22 cellular contexts compared by ENCODE assay signal in genomic region chr3:38990621-38991020, GRCh38.
A peak's percentile ranks its signal among the peaks of the same experiment; 100 is the strongest.
DNase-seq lines count a peak whose midpoint lies in the region; FAIRE-seq and TF ChIP-seq lines count a peak whose summit lies in the region.
"Had no signal": no experiment of that assay in that cellular context is flagged by ENCODE, and none has a peak within 500 bp of the region (broad histone marks: within the 10 kb centered on the region; RNA-seq: fewer than 3 reads in every experiment).

No MANE protein-coding gene starts in this region.

- POLR2A ChIA-PET in H1 (lab: Charles Lee; ENCODE audit: partially characterized antibody), result interaction anchor here (1.2 kb wide), 1 partner anchor 10 kb away, joined by 3 read pairs; no protein-coding TSS in a partner anchor

- H3K36me3 Mint-ChIP-seq in nephron progenitor cell (ENCODE audit: low read depth) (no peaks in the 10 kb centered on the region), glutamatergic neuron (ENCODE audit: unreplicated experiment) (no peaks in the 10 kb centered on the region)
- H3K36me3 Mint-ChIP-seq: CD8-positive, alpha-beta memory T cell had no signal

- WGBS in H1 (ENCODE audit: extremely low coverage in 1 of 2, insufficient coverage in 1 of 2, insufficient read length in 1 of 2, insufficient replicate concordance in 2 of 2, low coverage in 1 of 2, low lambda C conversion rate in 2 of 2, missing lambda C conversion rate in 1 of 2), 2 experiments, result 80% methylated on average over 3 of the region's 3 CpGs; no CpG with 5 or more reads in 1 of the 2 experiments
- WGBS in esophagus squamous epithelium, 2 donors, result 58% methylated on average over 3 of the region's 3 CpGs

- TF ChIP-seq RAD21 in H1 (IDR thresholded peaks at IDR 0.05 in 1 of 2, conservative IDR thresholded peaks at IDR 0.05 in 1 of 2; ENCODE audit: low read depth in 2 of 2, low read length in 2 of 2), result no peak

- no peak overlapping the region for H2BK20ac ChIP-seq in H1 (ENCODE audit: low read length)

- H3K18ac ChIP-seq in H1 (ENCODE audit: extremely low read depth, low read length), result peak overlapping the region; percentile 51; the same call in 1 of the 2 replicates

- no peak overlapping the region for H3K9ac ChIP-seq in H1 (replicated peaks in 1 of 4; ENCODE audit: extremely low read depth in 1 of 4, low read depth in 3 of 4, low read length in 3 of 4)
- H3K9ac ChIP-seq: KMS-11 had no signal

- peak overlapping the region; percentile 70 for H4K91ac ChIP-seq in H1 (replicated peaks; ENCODE audit: insufficient read length, low read length)

- H3K4me1 ChIP-seq in H1 (replicated peaks in 1 of 4; ENCODE audit: control insufficient read depth in 3 of 4, insufficient read depth in 4 of 4, low read length in 3 of 4), result peaks cover 3 to 11% (median 5%) of the 10 kb centered on the region in 4 experiments; a peak in 6 of 7 replicates
- H3K4me1 ChIP-seq in esophagus squamous epithelium, result no peaks in the 10 kb centered on the region

- no peaks in the 10 kb centered on the region for H3K27me3 ChIP-seq in MG63
- H3K27me3 ChIP-seq in H1 (replicated peaks in 1 of 4; ENCODE audit: control insufficient read depth in 3 of 4, extremely low read depth in 1 of 4, insufficient read depth in 3 of 4, low read length in 3 of 4), result no peaks in the 10 kb centered on the region
- H3K27me3 ChIP-seq in esophagus squamous epithelium, result peaks cover 0 to 18% (median 0%) of the 10 kb centered on the region in 4 donors

- H3K27me3 Mint-ChIP-seq in nephron progenitor cell (ENCODE audit: low read depth, poor library complexity) (no peaks in the 10 kb centered on the region), glutamatergic neuron (ENCODE audit: unreplicated experiment) (no peaks in the 10 kb centered on the region)

- no peaks in the 10 kb centered on the region for H3K9me3 Mint-ChIP-seq in nephron progenitor cell
- H3K9me3 Mint-ChIP-seq in glutamatergic neuron (ENCODE audit: unreplicated experiment), result no peaks in the 10 kb centered on the region
- H3K9me3 Mint-ChIP-seq: CD8-positive, alpha-beta memory T cell had no signal

- no peak overlapping the region for H3K4ac ChIP-seq in H1 (replicated peaks; ENCODE audit: insufficient read length, low read depth, low read length)

- peak overlapping the region in 1 of 2 experiments; percentile 15; a peak in 1 of 4 replicates for H3K4me2 ChIP-seq in H1 (ENCODE audit: insufficient read depth in 1 of 2, low read depth in 2 of 2, low read length in 2 of 2)
- H3K4me2 ChIP-seq: KMS-11 had no signal

- H2AFZ ChIP-seq in H1 (ENCODE audit: low read length), result peak overlapping the region; percentile 61; the same call in 1 of the 2 replicates

- DNase-seq in ELR (ENCODE audit: low read depth) (peak; percentile 58), MG63 (peak; percentile 38), H1 (ENCODE audit: low read depth in 1 of 2, low spot score in 2 of 2) (no peak), nephron progenitor cell (no peak), esophagus squamous epithelium (lab: John Stamatoyannopoulos, UW) (no peak), glutamatergic neuron (no peak), posterior cingulate gyrus (no peak)
- DNase-seq: Calu3; CD8-positive, alpha-beta memory T cell; DMS153; GF-D8; NCI-H1105 treated with DMSO at 0.1 percent for 48 hours; NCI-H1694; NCI-H2081; NCI-H2171; NCI-H526; OCI-M1 had no signal

- TF ChIP-seq POLR2A in H1 (IDR thresholded peaks at IDR 0.05; ENCODE audit: control extremely low read depth in 1 of 2, low read depth in 2 of 2, low read length in 2 of 2), result no peak
- TF ChIP-seq POLR2A in esophagus squamous epithelium (IDR thresholded peaks at IDR 0.05), result no peak

- H3K9me3 ChIP-seq in MG63 (no peaks in the 10 kb centered on the region), H1 (ENCODE audit: insufficient read depth in 2 of 2, low read depth in 1 of 2, low read length in 1 of 2) (no peaks in the 10 kb centered on the region), esophagus squamous epithelium (no peaks in the 10 kb centered on the region)

- CTCF ChIA-PET in H1 (lab: Charles Lee; ENCODE audit: partially characterized antibody), result interaction anchor here (1.1 to 6.1 kb wide), 5 partner anchors 7 to 40 kb away, joined by 3 to 37 read pairs (median 4); no protein-coding TSS in a partner anchor

- H3K36me3 ChIP-seq in MG63, result no peaks in the 10 kb centered on the region
- no peaks in the 10 kb centered on the region for H3K36me3 ChIP-seq in H1 (ENCODE audit: control insufficient read depth in 2 of 4, insufficient read depth in 4 of 4, low read length in 3 of 4)
- no peaks in the 10 kb centered on the region for H3K36me3 ChIP-seq in esophagus squamous epithelium

- no peak overlapping the region for H3K4me3 Mint-ChIP-seq in nephron progenitor cell
- no peak overlapping the region for H3K4me3 Mint-ChIP-seq in glutamatergic neuron (ENCODE audit: unreplicated experiment)
- H3K4me3 Mint-ChIP-seq: CD8-positive, alpha-beta memory T cell had no signal

- no peak overlapping the region for H2BK120ac ChIP-seq in H1 (replicated peaks; ENCODE audit: low read depth, low read length)

- no peak overlapping the region for H4K5ac ChIP-seq in H1 (ENCODE audit: insufficient read length, low read depth, low read length)

- peak overlapping the region; percentile 72; the same call in 1 of the 2 replicates for H2BK12ac ChIP-seq in H1 (ENCODE audit: low read depth, low read length)

- no peak for FAIRE-seq in H1 (lab: Jason Lieb, UNC)
- FAIRE-seq: A204.1, H54, HTR-8/SVneo had no signal

- no peaks in the 10 kb centered on the region; the same call in 1 of the 2 replicates for H3K23me2 ChIP-seq in H1 (ENCODE audit: low read depth, low read length)

- H4K8ac ChIP-seq in H1 (ENCODE audit: extremely low read depth, insufficient read depth, low read length), result no peak overlapping the region

- H3K27ac ChIP-seq in H1 (ENCODE audit: low read depth, low read length) (no peak overlapping the region), esophagus squamous epithelium (no peak overlapping the region)
- H3K27ac ChIP-seq: C4-2B, KMS-11 had no signal

- H2BK15ac ChIP-seq in H1 (ENCODE audit: low read length), result no peak overlapping the region

- H3K27ac Mint-ChIP-seq in nephron progenitor cell (peak overlapping the region; percentile 23), glutamatergic neuron (ENCODE audit: unreplicated experiment) (no peak overlapping the region)
- H3K27ac Mint-ChIP-seq: CD8-positive, alpha-beta memory T cell had no signal

- H3K14ac ChIP-seq in H1 (ENCODE audit: insufficient read length), result no peak overlapping the region

- no peak overlapping the region for H3K56ac ChIP-seq in H1 (replicated peaks; ENCODE audit: insufficient read length, low read depth, low read length)

- no peak overlapping the region for H3K4me3 ChIP-seq in MG63
- no peak overlapping the region for H3K4me3 ChIP-seq in H1 (ENCODE audit: extremely low read depth in 1 of 4, insufficient read depth in 2 of 4, low read depth in 3 of 4, low read length in 4 of 4)
- H3K4me3 ChIP-seq in esophagus squamous epithelium, result no peak overlapping the region

- no peak overlapping the region for H2AK5ac ChIP-seq in H1 (ENCODE audit: low read depth, low read length)

- H3K4me1 Mint-ChIP-seq in nephron progenitor cell (no peaks in the 10 kb centered on the region), glutamatergic neuron (ENCODE audit: low read depth, unreplicated experiment) (no peaks in the 10 kb centered on the region)
- H3K4me1 Mint-ChIP-seq: CD8-positive, alpha-beta memory T cell had no signal

- no peaks in the 10 kb centered on the region for H3K79me1 ChIP-seq in H1 (ENCODE audit: low read depth, low read length)

- intact Hi-C loops in esophagus squamous epithelium (cut with DNase I), result no loop called here
- intact Hi-C loops in posterior cingulate gyrus (cut with DNase I), result no loop called here

- H3K79me2 ChIP-seq in H1 (ENCODE audit: control insufficient read depth in 1 of 2, insufficient read depth in 2 of 2, low read length in 2 of 2), result no peaks in the 10 kb centered on the region

- no peak for TF ChIP-seq EP300 in H1 (IDR thresholded peaks at IDR 0.05; ENCODE audit: borderline replicate concordance in 1 of 2, low read depth in 2 of 2, low read length in 2 of 2)

- TF ChIP-seq CTCF in H1 (IDR thresholded peaks at IDR 0.05; ENCODE audit: control extremely low read depth in 1 of 3, insufficient read depth in 1 of 3, low read depth in 1 of 3, low read length in 3 of 3) (no peak), nephron progenitor cell (IDR thresholded peaks at IDR 0.05) (no peak), esophagus squamous epithelium (IDR thresholded peaks at IDR 0.05) (no peak), glutamatergic neuron (IDR thresholded peaks at IDR 0.05; ENCODE audit: partially characterized antibody, unreplicated experiment) (no peak)

- H2BK5ac ChIP-seq in H1 (ENCODE audit: low read depth, low read length), result no peak overlapping the region

- H3K23ac ChIP-seq in H1 (ENCODE audit: insufficient read length), result no peak overlapping the region

- H4K20me1 ChIP-seq in H1 (replicated peaks in 1 of 2; ENCODE audit: control insufficient read depth in 1 of 2, insufficient read depth in 2 of 2, low read length in 2 of 2), result no peaks in the 10 kb centered on the region

TF ChIP-seq in H1, 55 proteins besides CTCF, POLR2A, EP300 and RAD21 (continues in another document):
- TF ChIP-seq CBX5 (IDR thresholded peaks at IDR 0.05; ENCODE audit: low read depth, low read length) (no peak), SUZ12 (IDR thresholded peaks at IDR 0.05; ENCODE audit: low read length) (no peak), BRCA1 (IDR thresholded peaks at IDR 0.05; ENCODE audit: low read depth, low read length) (no peak), SIX5 (IDR thresholded peaks at IDR 0.05; ENCODE audit: low read depth, low read length) (no peak), ASH2L (IDR thresholded peaks at IDR 0.05; ENCODE audit: low read length) (no peak), USF2 (IDR thresholded peaks at IDR 0.05; ENCODE audit: low read length) (no peak), GTF2F1 (IDR thresholded peaks at IDR 0.05; ENCODE audit: borderline replicate concordance, low read depth, low read length) (no peak), CHD1 (IDR thresholded peaks at IDR 0.05; ENCODE audit: low read depth, low read length) (no peak), JUND (IDR thresholded peaks at IDR 0.05; ENCODE audit: low read length) (no peak), BCL11A (IDR thresholded peaks at IDR 0.05; ENCODE audit: low read depth in 2 of 2, low read length in 2 of 2) (no peak), TAF1 (IDR thresholded peaks at IDR 0.05; ENCODE audit: low read depth, low read length) (no peak)

Comparison
In these comparisons a context has a peak if more than half of its experiments do, and no peak if none do; other contexts are left out.
1. DNase-seq: peak in ELR (single experiment) and MG63 (single experiment); none in H1 (0 of 2), nephron progenitor cell (single experiment), esophagus squamous epithelium (single experiment), glutamatergic neuron (single experiment) and posterior cingulate gyrus (0 of 10).